In the genomic region with DNA sequence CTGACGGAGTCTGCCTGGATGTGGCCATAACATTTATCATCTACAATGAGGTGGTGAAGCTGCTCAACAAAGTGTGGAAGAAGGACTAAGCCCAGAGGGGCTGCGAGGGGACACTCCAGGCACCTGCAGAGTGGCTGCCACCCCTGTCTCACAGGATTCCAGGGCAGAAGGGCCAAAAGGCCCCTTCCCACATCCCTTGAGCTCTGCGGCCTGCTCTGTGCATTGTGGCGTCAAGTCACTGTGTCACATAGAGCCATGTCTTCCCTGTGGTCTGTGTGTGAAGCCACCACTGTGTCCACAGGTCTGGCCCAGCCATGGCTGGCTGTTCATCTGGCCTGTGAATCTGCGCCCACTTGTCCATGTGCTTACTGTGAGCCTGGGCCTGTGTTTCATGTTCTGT, we compare ENCODE assay signal across 29 cellular contexts.
"Had no signal": no experiment of that assay in that cellular context is flagged by ENCODE, and none has a peak within 500 bp of the region (broad histone marks: within the 10 kb centered on the region; RNA-seq: fewer than 3 reads in every experiment).

No MANE protein-coding gene starts in this region.

- H3K27ac Mint-ChIP-seq: activated CD4-positive, alpha-beta T cell treated with anti-CD3 and anti-CD28 coated beads, Interleukin-2, amount 10 ng/mL, durations not matched to agents 24 days and 14 days; activated CD8-positive, alpha-beta T cell treated with anti-CD3 and anti-CD28 coated beads for 36 hours; activated naive CD4-positive, alpha-beta T cell treated with anti-CD3 and anti-CD28 coated beads, Interleukin-2, amount 50 U/mL, for 24 hours; activated naive CD8-positive, alpha-beta T cell treated with anti-CD3 and anti-CD28 coated beads, Interleukin-2, amount 10 ng/mL, durations not matched to agents 7 days and 5 days; activated T-cell treated with anti-CD3 and anti-CD28 coated beads, Interleukin-2, amount 50 U/mL, for 72 hours; activated T-helper 17 cell treated with anti-CD3 and anti-CD28 coated beads, Interleukin-2, amount 50 U/mL, for 72 hours; T-helper 2 cell treated with Interferon-gamma antibody and Interleukin-4, amounts not matched to agents 5 μg/mL and 100 μg/mL, for 36 hours had no signal

- H3K4me3 Mint-ChIP-seq: activated CD4-positive, alpha-beta T cell treated with anti-CD3 and anti-CD28 coated beads, Interleukin-2, amount 10 ng/mL, durations not matched to agents 24 days and 14 days; activated CD8-positive, alpha-beta T cell treated with anti-CD3 and anti-CD28 coated beads for 36 hours; activated naive CD4-positive, alpha-beta T cell treated with anti-CD3 and anti-CD28 coated beads, Interleukin-2, amount 50 U/mL, for 24 hours; activated naive CD8-positive, alpha-beta T cell treated with anti-CD3 and anti-CD28 coated beads, Interleukin-2, amount 10 ng/mL, durations not matched to agents 7 days and 5 days; activated T-cell treated with anti-CD3 and anti-CD28 coated beads, Interleukin-2, amount 50 U/mL, for 72 hours; activated T-helper 17 cell treated with anti-CD3 and anti-CD28 coated beads, Interleukin-2, amount 50 U/mL, for 72 hours; T-helper 2 cell treated with Interferon-gamma antibody and Interleukin-4, amounts not matched to agents 5 μg/mL and 100 μg/mL, for 36 hours had no signal

- H3K4me3 ChIP-seq: ascending aorta, cardiac muscle cell, SJCRH30, SK-N-MC had no signal

- H3K4me1 Mint-ChIP-seq: activated CD4-positive, alpha-beta T cell treated with anti-CD3 and anti-CD28 coated beads, Interleukin-2, amount 10 ng/mL, durations not matched to agents 24 days and 14 days; activated naive CD4-positive, alpha-beta T cell treated with anti-CD3 and anti-CD28 coated beads, Interleukin-2, amount 50 U/mL, for 24 hours; activated naive CD8-positive, alpha-beta T cell treated with anti-CD3 and anti-CD28 coated beads, Interleukin-2, amount 10 ng/mL, durations not matched to agents 7 days and 5 days; activated T-helper 17 cell treated with anti-CD3 and anti-CD28 coated beads, Interleukin-2, amount 50 U/mL, for 72 hours had no signal

- H3K36me3 ChIP-seq: ascending aorta, cardiac muscle cell, SJCRH30 had no signal

- FAIRE-seq: TTC549 had no signal

- H3K27me3 ChIP-seq: ascending aorta, cardiac muscle cell, SJCRH30 had no signal

- ATAC-seq: activated CD8-positive, alpha-beta T cell treated with anti-CD3 and anti-CD28 coated beads for 36 hours; activated T-cell treated with anti-CD3 and anti-CD28 coated beads, Interleukin-2, amount 50 U/mL, for 72 hours; activated T-helper 17 cell treated with anti-CD3 and anti-CD28 coated beads, Interleukin-2, amount 50 U/mL, for 72 hours had no signal

- H3K27me3 Mint-ChIP-seq: activated CD4-positive, alpha-beta T cell treated with anti-CD3 and anti-CD28 coated beads, Interleukin-2, amount 10 ng/mL, durations not matched to agents 24 days and 14 days; activated CD8-positive, alpha-beta T cell treated with anti-CD3 and anti-CD28 coated beads for 36 hours; activated naive CD4-positive, alpha-beta T cell treated with anti-CD3 and anti-CD28 coated beads, Interleukin-2, amount 50 U/mL, for 24 hours; activated naive CD8-positive, alpha-beta T cell treated with anti-CD3 and anti-CD28 coated beads, Interleukin-2, amount 10 ng/mL, durations not matched to agents 7 days and 5 days; activated T-helper 17 cell treated with anti-CD3 and anti-CD28 coated beads, Interleukin-2, amount 50 U/mL, for 72 hours had no signal

- DNase-seq: activated CD4-positive, alpha-beta T cell treated with anti-CD3 and anti-CD28 coated beads, Interleukin-2, amount 10 ng/mL, durations not matched to agents 24 days and 14 days; activated CD4-positive, alpha-beta T cell treated with anti-CD3 and anti-CD28 coated beads, Interleukin-2, amount 50 U/mL, for 4 hours; activated CD8-positive, alpha-beta T cell treated with anti-CD3 and anti-CD28 coated beads for 36 hours; activated effector memory CD4-positive, alpha-beta T cell treated with anti-CD3 and anti-CD28 coated beads, Interleukin-2, amount 50 U/mL, for 16 hours; activated naive CD4-positive, alpha-beta T cell; activated naive CD8-positive, alpha-beta T cell treated with anti-CD3 and anti-CD28 coated beads, Interleukin-2, amount 10 ng/mL, durations not matched to agents 7 days and 5 days; activated T-cell treated with anti-CD3 and anti-CD28 coated beads, Interleukin-2, amount 50 U/mL, for 1 hour; activated T-cell treated with anti-CD3 and anti-CD28 coated beads, Interleukin-2, amount 50 U/mL, for 72 hours; amygdala; NCI-H1092 treated with DMSO at 0.1 percent for 48 hours; NCI-H1417; NCI-H146; NCI-H187; NCI-H2029 treated with DMSO at 0.1 percent for 48 hours; NCI-H2107; NCI-H2171; NCI-H510A; NCI-H526; NCI-H748 treated with DMSO at 0.1 percent for 48 hours; OCI-M1; SHP77; SJCRH30 had no signal

- H3K4me1 ChIP-seq: ascending aorta, SJCRH30 had no signal

- H3K36me3 Mint-ChIP-seq: activated naive CD4-positive, alpha-beta T cell treated with anti-CD3 and anti-CD28 coated beads, Interleukin-2, amount 50 U/mL, for 24 hours; activated naive CD8-positive, alpha-beta T cell treated with anti-CD3 and anti-CD28 coated beads, Interleukin-2, amount 10 ng/mL, durations not matched to agents 7 days and 5 days had no signal

- H3K27ac ChIP-seq: ascending aorta, cardiac muscle cell, SJCRH30, SK-N-MC had no signal

- H3K9me3 ChIP-seq: ascending aorta, SJCRH30 had no signal
